ENCODE assay signal across 1 cellular context in the genomic region with DNA sequence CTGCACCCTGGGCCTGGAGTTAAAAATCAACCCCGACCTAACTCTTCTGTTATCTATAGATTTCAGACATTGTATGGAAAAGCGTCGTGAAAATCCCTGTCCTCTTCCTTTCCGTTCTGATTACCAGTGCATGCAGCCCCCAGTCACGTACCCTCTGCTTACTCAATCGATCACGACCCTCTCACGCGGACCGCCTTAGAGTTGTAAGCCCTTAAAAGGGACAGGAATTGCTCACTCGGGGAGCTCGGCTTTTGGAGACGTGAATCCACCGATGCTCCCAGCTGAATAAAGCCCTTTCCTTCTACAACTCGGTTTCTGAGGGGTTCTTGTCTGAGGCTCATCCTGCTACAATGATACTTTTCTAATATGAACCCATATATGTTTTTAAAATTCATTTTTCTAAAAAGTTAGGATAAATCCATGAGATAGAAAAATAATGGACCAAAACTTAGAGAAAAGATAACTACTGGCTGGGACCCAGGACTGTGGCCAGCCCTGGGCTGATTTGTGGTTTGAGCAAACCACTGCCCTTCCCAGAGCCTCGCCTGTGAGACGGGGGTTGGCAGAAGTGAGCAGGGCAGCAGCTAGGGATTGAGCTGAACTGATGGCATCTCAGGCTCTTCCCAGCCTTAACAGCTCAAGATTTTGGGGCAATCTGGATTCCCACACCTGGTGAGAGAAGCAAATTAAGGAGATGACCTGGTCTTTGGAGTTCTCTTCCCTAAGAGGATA.
A peak's percentile ranks its signal among the peaks of the same experiment; 100 is the strongest.
TF ChIP-seq lines count a peak whose summit lies in the region.

No MANE protein-coding gene starts in this region.

TF ChIP-seq in HepG2, 621 proteins besides CTCF, POLR2A, EP300 and RAD21 (continued from another document and continues in another):
- TF ChIP-seq ZFP36L2 (CRISPR knock-in tag; IDR thresholded peaks at IDR 0.05) (no peak), ZNF263 (CRISPR knock-in tag; IDR thresholded peaks at IDR 0.05) (no peak), RBAK (CRISPR knock-in tag; IDR thresholded peaks at IDR 0.05) (no peak), ZNF850 (CRISPR knock-in tag; conservative IDR thresholded peaks at IDR 0.05) (no peak), SP1 (IDR thresholded peaks at IDR 0.05) (no peak), SP1 (CRISPR knock-in tag; IDR thresholded peaks at IDR 0.05) (no peak), ZSCAN29 (CRISPR knock-in tag; conservative IDR thresholded peaks at IDR 0.05) (peak; percentile 78; the same call in 1 of the 2 replicates), NR2F6 (IDR thresholded peaks at IDR 0.05) (no peak; the same call in none of the 2 replicates), NR2F6 (CRISPR knock-in tag; IDR thresholded peaks at IDR 0.05) (peak; percentile 60; the same call in 1 of the 2 replicates), THYN1 (CRISPR knock-in tag; IDR thresholded peaks at IDR 0.05; ENCODE audit: borderline replicate concordance, low read depth) (no peak), TSC22D2 (CRISPR knock-in tag; IDR thresholded peaks at IDR 0.05; ENCODE audit: borderline replicate concordance) (no peak), ZNF205 (CRISPR knock-in tag; IDR thresholded peaks at IDR 0.05) (peak; percentile 79), ZSCAN20 (CRISPR knock-in tag; IDR thresholded peaks at IDR 0.05; ENCODE audit: borderline replicate concordance) (no peak), CREB1 (IDR thresholded peaks at IDR 0.05) (no peak), CREB1 (CRISPR knock-in tag; IDR thresholded peaks at IDR 0.05) (peak; percentile 64), FOXM1 (CRISPR knock-in tag; IDR thresholded peaks at IDR 0.05) (no peak), ZFX (CRISPR knock-in tag; IDR thresholded peaks at IDR 0.05; ENCODE audit: low read depth) (peak; percentile 60), RCOR2 (CRISPR knock-in tag; IDR thresholded peaks at IDR 0.05) (peak; percentile 44; the same call in 1 of the 2 replicates), CREM (IDR thresholded peaks at IDR 0.05) (peak; percentile 59; the same call in 1 of the 2 replicates), CREM (CRISPR knock-in tag; IDR thresholded peaks at IDR 0.05) (no peak), MED1 (CRISPR knock-in tag; IDR thresholded peaks at IDR 0.05) (peak; percentile 93), TP53 (CRISPR knock-in tag; conservative IDR thresholded peaks at IDR 0.05) (no peak), SRSF4 (IDR thresholded peaks at IDR 0.05; ENCODE audit: low read depth, low read length, poor library complexity, severe bottlenecking) (no peak), FOXO1 (CRISPR knock-in tag; IDR thresholded peaks at IDR 0.05) (peak; percentile 53; the same call in 1 of the 2 replicates), RBM22 (optimal IDR thresholded peaks at IDR 0.05; ENCODE audit: low read length) (no peak), ZNF501 (CRISPR knock-in tag; IDR thresholded peaks at IDR 0.05) (peak; percentile 59), RAD51 (IDR thresholded peaks at IDR 0.05; ENCODE audit: borderline replicate concordance) (no peak), MEIS2 (CRISPR knock-in tag; IDR thresholded peaks at IDR 0.05) (0 out of 2 replicates have a peak, but pooled peaks have one; percentile 44), ZNF274 (CRISPR knock-in tag; IDR thresholded peaks at IDR 0.05) (no peak), ISX (CRISPR knock-in tag; conservative IDR thresholded peaks at IDR 0.05) (no peak), TCF7 (IDR thresholded peaks at IDR 0.05; ENCODE audit: low read depth) (0 out of 2 replicates have a peak, but pooled peaks have one; percentile 30), PRMT3 (CRISPR knock-in tag; IDR thresholded peaks at IDR 0.05; ENCODE audit: borderline replicate concordance, low read depth) (no peak), MIXL1 (CRISPR knock-in tag; IDR thresholded peaks at IDR 0.05) (peak; percentile 77)
- TF ChIP-seq, protein P1, sequence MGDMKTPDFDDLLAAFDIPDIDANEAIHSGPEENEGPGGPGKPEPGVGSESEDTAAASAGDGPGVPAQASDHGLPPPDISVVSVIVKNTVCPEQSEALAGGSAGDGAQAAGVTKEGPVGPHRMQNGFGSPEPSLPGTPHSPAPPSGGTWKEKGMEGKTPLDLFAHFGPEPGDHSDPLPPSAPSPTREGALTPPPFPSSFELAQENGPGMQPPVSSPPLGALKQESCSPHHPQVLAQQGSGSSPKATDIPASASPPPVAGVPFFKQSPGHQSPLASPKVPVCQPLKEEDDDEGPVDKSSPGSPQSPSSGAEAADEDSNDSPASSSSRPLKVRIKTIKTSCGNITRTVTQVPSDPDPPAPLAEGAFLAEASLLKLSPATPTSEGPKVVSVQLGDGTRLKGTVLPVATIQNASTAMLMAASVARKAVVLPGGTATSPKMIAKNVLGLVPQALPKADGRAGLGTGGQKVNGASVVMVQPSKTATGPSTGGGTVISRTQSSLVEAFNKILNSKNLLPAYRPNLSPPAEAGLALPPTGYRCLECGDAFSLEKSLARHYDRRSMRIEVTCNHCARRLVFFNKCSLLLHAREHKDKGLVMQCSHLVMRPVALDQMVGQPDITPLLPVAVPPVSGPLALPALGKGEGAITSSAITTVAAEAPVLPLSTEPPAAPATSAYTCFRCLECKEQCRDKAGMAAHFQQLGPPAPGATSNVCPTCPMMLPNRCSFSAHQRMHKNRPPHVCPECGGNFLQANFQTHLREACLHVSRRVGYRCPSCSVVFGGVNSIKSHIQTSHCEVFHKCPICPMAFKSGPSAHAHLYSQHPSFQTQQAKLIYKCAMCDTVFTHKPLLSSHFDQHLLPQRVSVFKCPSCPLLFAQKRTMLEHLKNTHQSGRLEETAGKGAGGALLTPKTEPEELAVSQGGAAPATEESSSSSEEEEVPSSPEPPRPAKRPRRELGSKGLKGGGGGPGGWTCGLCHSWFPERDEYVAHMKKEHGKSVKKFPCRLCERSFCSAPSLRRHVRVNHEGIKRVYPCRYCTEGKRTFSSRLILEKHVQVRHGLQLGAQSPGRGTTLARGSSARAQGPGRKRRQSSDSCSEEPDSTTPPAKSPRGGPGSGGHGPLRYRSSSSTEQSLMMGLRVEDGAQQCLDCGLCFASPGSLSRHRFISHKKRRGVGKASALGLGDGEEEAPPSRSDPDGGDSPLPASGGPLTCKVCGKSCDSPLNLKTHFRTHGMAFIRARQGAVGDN (CRISPR knock-in tag; IDR thresholded peaks at IDR 0.05), result peak; percentile 38
- TF ChIP-seq, protein P2, sequence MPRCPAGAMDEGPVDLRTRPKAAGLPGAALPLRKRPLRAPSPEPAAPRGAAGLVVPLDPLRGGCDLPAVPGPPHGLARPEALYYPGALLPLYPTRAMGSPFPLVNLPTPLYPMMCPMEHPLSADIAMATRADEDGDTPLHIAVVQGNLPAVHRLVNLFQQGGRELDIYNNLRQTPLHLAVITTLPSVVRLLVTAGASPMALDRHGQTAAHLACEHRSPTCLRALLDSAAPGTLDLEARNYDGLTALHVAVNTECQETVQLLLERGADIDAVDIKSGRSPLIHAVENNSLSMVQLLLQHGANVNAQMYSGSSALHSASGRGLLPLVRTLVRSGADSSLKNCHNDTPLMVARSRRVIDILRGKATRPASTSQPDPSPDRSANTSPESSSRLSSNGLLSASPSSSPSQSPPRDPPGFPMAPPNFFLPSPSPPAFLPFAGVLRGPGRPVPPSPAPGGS (CRISPR knock-in tag; IDR thresholded peaks at IDR 0.05), result no peak
- TF ChIP-seq, protein P3, sequence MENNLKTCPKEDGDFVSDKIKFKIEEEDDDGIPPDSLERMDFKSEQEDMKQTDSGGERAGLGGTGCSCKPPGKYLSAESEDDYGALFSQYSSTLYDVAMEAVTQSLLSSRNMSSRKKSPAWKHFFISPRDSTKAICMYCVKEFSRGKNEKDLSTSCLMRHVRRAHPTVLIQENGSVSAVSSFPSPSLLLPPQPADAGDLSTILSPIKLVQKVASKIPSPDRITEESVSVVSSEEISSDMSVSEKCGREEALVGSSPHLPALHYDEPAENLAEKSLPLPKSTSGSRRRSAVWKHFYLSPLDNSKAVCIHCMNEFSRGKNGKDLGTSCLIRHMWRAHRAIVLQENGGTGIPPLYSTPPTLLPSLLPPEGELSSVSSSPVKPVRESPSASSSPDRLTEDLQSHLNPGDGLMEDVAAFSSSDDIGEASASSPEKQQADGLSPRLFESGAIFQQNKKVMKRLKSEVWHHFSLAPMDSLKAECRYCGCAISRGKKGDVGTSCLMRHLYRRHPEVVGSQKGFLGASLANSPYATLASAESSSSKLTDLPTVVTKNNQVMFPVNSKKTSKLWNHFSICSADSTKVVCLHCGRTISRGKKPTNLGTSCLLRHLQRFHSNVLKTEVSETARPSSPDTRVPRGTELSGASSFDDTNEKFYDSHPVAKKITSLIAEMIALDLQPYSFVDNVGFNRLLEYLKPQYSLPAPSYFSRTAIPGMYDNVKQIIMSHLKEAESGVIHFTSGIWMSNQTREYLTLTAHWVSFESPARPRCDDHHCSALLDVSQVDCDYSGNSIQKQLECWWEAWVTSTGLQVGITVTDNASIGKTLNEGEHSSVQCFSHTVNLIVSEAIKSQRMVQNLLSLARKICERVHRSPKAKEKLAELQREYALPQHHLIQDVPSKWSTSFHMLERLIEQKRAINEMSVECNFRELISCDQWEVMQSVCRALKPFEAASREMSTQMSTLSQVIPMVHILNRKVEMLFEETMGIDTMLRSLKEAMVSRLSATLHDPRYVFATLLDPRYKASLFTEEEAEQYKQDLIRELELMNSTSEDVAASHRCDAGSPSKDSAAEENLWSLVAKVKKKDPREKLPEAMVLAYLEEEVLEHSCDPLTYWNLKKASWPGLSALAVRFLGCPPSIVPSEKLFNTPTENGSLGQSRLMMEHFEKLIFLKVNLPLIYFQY (CRISPR knock-in tag; IDR thresholded peaks at IDR 0.05; ENCODE audit: borderline replicate concordance), result no peak
- TF ChIP-seq, protein P4, sequence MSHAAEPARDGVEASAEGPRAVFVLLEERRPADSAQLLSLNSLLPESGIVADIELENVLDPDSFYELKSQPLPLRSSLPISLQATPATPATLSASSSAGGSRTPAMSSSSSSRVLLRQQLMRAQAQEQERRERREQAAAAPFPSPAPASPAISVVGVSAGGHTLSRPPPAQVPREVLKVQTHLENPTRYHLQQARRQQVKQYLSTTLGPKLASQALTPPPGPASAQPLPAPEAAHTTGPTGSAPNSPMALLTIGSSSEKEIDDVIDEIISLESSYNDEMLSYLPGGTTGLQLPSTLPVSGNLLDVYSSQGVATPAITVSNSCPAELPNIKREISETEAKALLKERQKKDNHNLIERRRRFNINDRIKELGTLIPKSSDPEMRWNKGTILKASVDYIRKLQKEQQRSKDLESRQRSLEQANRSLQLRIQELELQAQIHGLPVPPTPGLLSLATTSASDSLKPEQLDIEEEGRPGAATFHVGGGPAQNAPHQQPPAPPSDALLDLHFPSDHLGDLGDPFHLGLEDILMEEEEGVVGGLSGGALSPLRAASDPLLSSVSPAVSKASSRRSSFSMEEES (CRISPR knock-in tag; IDR thresholded peaks at IDR 0.05), result peak; percentile 21; the same call in 1 of the 2 replicates
- TF ChIP-seq, protein P5, sequence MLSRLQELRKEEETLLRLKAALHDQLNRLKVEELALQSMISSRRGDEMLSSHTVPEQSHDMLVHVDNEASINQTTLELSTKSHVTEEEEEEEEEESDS (CRISPR knock-in tag; IDR thresholded peaks at IDR 0.05; ENCODE audit: borderline replicate concordance), result no peak
- TF ChIP-seq, protein P6, sequence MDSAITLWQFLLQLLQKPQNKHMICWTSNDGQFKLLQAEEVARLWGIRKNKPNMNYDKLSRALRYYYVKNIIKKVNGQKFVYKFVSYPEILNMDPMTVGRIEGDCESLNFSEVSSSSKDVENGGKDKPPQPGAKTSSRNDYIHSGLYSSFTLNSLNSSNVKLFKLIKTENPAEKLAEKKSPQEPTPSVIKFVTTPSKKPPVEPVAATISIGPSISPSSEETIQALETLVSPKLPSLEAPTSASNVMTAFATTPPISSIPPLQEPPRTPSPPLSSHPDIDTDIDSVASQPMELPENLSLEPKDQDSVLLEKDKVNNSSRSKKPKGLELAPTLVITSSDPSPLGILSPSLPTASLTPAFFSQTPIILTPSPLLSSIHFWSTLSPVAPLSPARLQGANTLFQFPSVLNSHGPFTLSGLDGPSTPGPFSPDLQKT (CRISPR knock-in tag; IDR thresholded peaks at IDR 0.05; ENCODE audit: borderline replicate concordance), result no peak
- TF ChIP-seq, protein P7, sequence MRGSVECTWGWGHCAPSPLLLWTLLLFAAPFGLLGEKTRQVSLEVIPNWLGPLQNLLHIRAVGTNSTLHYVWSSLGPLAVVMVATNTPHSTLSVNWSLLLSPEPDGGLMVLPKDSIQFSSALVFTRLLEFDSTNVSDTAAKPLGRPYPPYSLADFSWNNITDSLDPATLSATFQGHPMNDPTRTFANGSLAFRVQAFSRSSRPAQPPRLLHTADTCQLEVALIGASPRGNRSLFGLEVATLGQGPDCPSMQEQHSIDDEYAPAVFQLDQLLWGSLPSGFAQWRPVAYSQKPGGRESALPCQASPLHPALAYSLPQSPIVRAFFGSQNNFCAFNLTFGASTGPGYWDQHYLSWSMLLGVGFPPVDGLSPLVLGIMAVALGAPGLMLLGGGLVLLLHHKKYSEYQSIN (CRISPR knock-in tag; IDR thresholded peaks at IDR 0.05; ENCODE audit: borderline replicate concordance), result no peak
- TF ChIP-seq, protein P8, sequence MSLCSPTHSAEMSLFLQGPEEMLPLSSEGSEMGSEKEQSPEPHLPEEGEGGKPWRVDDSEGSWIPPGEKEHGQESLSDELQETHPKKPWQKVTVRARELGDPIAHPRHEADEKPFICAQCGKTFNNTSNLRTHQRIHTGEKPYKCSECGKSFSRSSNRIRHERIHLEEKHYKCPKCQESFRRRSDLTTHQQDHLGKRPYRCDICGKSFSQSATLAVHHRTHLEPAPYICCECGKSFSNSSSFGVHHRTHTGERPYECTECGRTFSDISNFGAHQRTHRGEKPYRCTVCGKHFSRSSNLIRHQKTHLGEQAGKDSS (CRISPR knock-in tag; IDR thresholded peaks at IDR 0.05; ENCODE audit: borderline replicate concordance, low read depth), result no peak; the same call in 1 of the 2 replicates
- TF ChIP-seq, protein P9, sequence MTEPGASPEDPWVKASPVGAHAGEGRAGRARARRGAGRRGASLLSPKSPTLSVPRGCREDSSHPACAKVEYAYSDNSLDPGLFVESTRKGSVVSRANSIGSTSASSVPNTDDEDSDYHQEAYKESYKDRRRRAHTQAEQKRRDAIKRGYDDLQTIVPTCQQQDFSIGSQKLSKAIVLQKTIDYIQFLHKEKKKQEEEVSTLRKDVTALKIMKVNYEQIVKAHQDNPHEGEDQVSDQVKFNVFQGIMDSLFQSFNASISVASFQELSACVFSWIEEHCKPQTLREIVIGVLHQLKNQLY (CRISPR knock-in tag; IDR thresholded peaks at IDR 0.05), result peak; percentile 99
- TF ChIP-seq, protein P10, sequence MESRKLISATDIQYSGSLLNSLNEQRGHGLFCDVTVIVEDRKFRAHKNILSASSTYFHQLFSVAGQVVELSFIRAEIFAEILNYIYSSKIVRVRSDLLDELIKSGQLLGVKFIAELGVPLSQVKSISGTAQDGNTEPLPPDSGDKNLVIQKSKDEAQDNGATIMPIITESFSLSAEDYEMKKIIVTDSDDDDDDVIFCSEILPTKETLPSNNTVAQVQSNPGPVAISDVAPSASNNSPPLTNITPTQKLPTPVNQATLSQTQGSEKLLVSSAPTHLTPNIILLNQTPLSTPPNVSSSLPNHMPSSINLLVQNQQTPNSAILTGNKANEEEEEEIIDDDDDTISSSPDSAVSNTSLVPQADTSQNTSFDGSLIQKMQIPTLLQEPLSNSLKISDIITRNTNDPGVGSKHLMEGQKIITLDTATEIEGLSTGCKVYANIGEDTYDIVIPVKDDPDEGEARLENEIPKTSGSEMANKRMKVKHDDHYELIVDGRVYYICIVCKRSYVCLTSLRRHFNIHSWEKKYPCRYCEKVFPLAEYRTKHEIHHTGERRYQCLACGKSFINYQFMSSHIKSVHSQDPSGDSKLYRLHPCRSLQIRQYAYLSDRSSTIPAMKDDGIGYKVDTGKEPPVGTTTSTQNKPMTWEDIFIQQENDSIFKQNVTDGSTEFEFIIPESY (CRISPR knock-in tag; IDR thresholded peaks at IDR 0.05), result no peak
